1 cellular context compared by ENCODE assay signal in genomic region chrX:40623665-40624064, GRCh38.
TF ChIP-seq lines count a peak whose summit lies in the region.

No MANE protein-coding gene starts in this region.

TF ChIP-seq in GM23338, 12 proteins besides CTCF, POLR2A, EP300 and RAD21 (continued from another document):
- no peak for TF ChIP-seq CREB1 (CRISPR knock-in tag; IDR thresholded peaks at IDR 0.05; ENCODE audit: low read depth)
- no peak for TF ChIP-seq EZH2 (IDR thresholded peaks at IDR 0.05; ENCODE audit: low read depth, unreplicated experiment)
- TF ChIP-seq ETS1 (IDR thresholded peaks at IDR 0.05), result no peak
- TF ChIP-seq POLR2AphosphoS5 (IDR thresholded peaks at IDR 0.05; ENCODE audit: low read depth), result no peak
- no peak for TF ChIP-seq ZNF331 (CRISPR knock-in tag; IDR thresholded peaks at IDR 0.05; ENCODE audit: low read depth)
- no peak for TF ChIP-seq EZH2phosphoT487 (IDR thresholded peaks at IDR 0.05; ENCODE audit: unreplicated experiment)
- no peak for TF ChIP-seq JUNB (IDR thresholded peaks at IDR 0.05; ENCODE audit: unreplicated experiment)
- no peak for TF ChIP-seq STAT1 (IDR thresholded peaks at IDR 0.05; ENCODE audit: unreplicated experiment)
